8 cellular contexts compared by ENCODE assay signal in genomic region chr20:63709149-63709527, GRCh38. TPM values are rescaled to one million over a fixed set of nuclear protein-coding genes. Genes with fewer than 3 reads are reported as not detected.
DNase-seq lines count a peak whose midpoint lies in the region; ATAC-seq lines count a peak whose summit lies in the region.

No MANE protein-coding gene starts in this region.

- intact Hi-C loops in activated CD4-positive, alpha-beta memory T cell treated with anti-CD3 and anti-CD28 coated beads for 36 hours (cut with micrococcal nuclease): no loop called here

- CTCF ChIA-PET in activated CD4-positive, alpha-beta memory T cell treated with anti-CD3 and anti-CD28 coated beads for 36 hours (lab: Charles Lee): interaction anchor here (0.7 to 2.2 kb wide), 3 partner anchors 11 to 77 kb away, joined by 3 to 8 read pairs (median 5); no protein-coding TSS in a partner anchor

- H3K27me3 Mint-ChIP-seq in T-helper 2 cell treated with Interferon-gamma antibody and Interleukin-4, amounts not matched to agents 5 μg/mL and 100 μg/mL, for 36 hours (ENCODE audit: low read depth): no peaks in the 10 kb centered on the region
- no peaks in the 10 kb centered on the region for H3K27me3 Mint-ChIP-seq in activated CD4-positive, alpha-beta memory T cell treated with anti-CD3 and anti-CD28 coated beads for 36 hours
- H3K27me3 Mint-ChIP-seq in stimulated activated memory B cell treated with anti-CD40 and anti-IgM and Interleukin-4, amounts not matched to agents 10 μg/mL and 1 μg/mL and 100 μg/mL, for 72 hours: no peaks in the 10 kb centered on the region

- no peak for DNase-seq in T-helper 2 cell treated with Interferon-gamma antibody and Interleukin-4, amounts not matched to agents 5 μg/mL and 100 μg/mL, for 36 hours (ENCODE audit: low spot score)
- DNase-seq in T-helper 2 cell: no peak
- no peak for DNase-seq in activated CD4-positive, alpha-beta memory T cell treated with anti-CD3 and anti-CD28 coated beads for 36 hours
- no peak for DNase-seq in NCI-H524 (lab: John Stamatoyannopoulos, UW)
- no peak for DNase-seq in globus pallidus (ENCODE audit: low spot score)

- peaks cover 37% of the 10 kb centered on the region for H3K4me1 Mint-ChIP-seq in T-helper 2 cell treated with Interferon-gamma antibody and Interleukin-4, amounts not matched to agents 5 μg/mL and 100 μg/mL, for 36 hours (ENCODE audit: low read depth)
- H3K4me1 Mint-ChIP-seq in activated CD4-positive, alpha-beta memory T cell treated with anti-CD3 and anti-CD28 coated beads for 36 hours (ENCODE audit: low read depth): peaks cover 46% of the 10 kb centered on the region
- H3K4me1 Mint-ChIP-seq in stimulated activated memory B cell treated with anti-CD40 and anti-IgM and Interleukin-4, amounts not matched to agents 10 μg/mL and 1 μg/mL and 100 μg/mL, for 72 hours: peaks cover 58% of the 10 kb centered on the region

- H3K27ac Mint-ChIP-seq in T-helper 2 cell treated with Interferon-gamma antibody and Interleukin-4, amounts not matched to agents 5 μg/mL and 100 μg/mL, for 36 hours: no peak overlapping the region
- peak overlapping the region; percentile 65 for H3K27ac Mint-ChIP-seq in activated CD4-positive, alpha-beta memory T cell treated with anti-CD3 and anti-CD28 coated beads for 36 hours
- H3K27ac Mint-ChIP-seq in stimulated activated memory B cell treated with anti-CD40 and anti-IgM and Interleukin-4, amounts not matched to agents 10 μg/mL and 1 μg/mL and 100 μg/mL, for 72 hours: peak overlapping the region; percentile 83

- peak overlapping the region; percentile 88 for H3K4me3 Mint-ChIP-seq in T-helper 2 cell treated with Interferon-gamma antibody and Interleukin-4, amounts not matched to agents 5 μg/mL and 100 μg/mL, for 36 hours
- peak overlapping the region; percentile 73 for H3K4me3 Mint-ChIP-seq in activated CD4-positive, alpha-beta memory T cell treated with anti-CD3 and anti-CD28 coated beads for 36 hours
- peak overlapping the region; percentile 90 for H3K4me3 Mint-ChIP-seq in stimulated activated memory B cell treated with anti-CD40 and anti-IgM and Interleukin-4, amounts not matched to agents 10 μg/mL and 1 μg/mL and 100 μg/mL, for 72 hours

- H3K4me3 ChIP-seq in iPS-11a (ENCODE audit: low read depth, low read length): peak overlapping the region; percentile 91

- ATAC-seq in stimulated activated memory B cell treated with anti-CD40 and anti-IgM and Interleukin-4, amounts not matched to agents 10 μg/mL and 1 μg/mL and 100 μg/mL, for 72 hours: no peak
- ATAC-seq in HG02840 (IDR thresholded peaks at IDR 0.05; ENCODE audit: low FRiP score, unreplicated experiment): no peak

- peaks cover 68% of the 10 kb centered on the region for H3K36me3 Mint-ChIP-seq in T-helper 2 cell treated with Interferon-gamma antibody and Interleukin-4, amounts not matched to agents 5 μg/mL and 100 μg/mL, for 36 hours (ENCODE audit: low read depth)
- peaks cover 53% of the 10 kb centered on the region for H3K36me3 Mint-ChIP-seq in activated CD4-positive, alpha-beta memory T cell treated with anti-CD3 and anti-CD28 coated beads for 36 hours
- peaks cover 54% of the 10 kb centered on the region for H3K36me3 Mint-ChIP-seq in stimulated activated memory B cell treated with anti-CD40 and anti-IgM and Interleukin-4, amounts not matched to agents 10 μg/mL and 1 μg/mL and 100 μg/mL, for 72 hours

- POLR2A ChIA-PET in activated CD4-positive, alpha-beta memory T cell treated with anti-CD3 and anti-CD28 coated beads for 36 hours (lab: Charles Lee): interaction anchor here (2.0 to 3.5 kb wide), 3 partner anchors 10 to 28 kb away, joined by 9 to 30 read pairs (median 15); partner anchors contain the start of genes LIME1 and SLC2A4RG

- peaks cover 5% of the 10 kb centered on the region for H3K9me3 Mint-ChIP-seq in T-helper 2 cell treated with Interferon-gamma antibody and Interleukin-4, amounts not matched to agents 5 μg/mL and 100 μg/mL, for 36 hours
- peaks cover 3% of the 10 kb centered on the region for H3K9me3 Mint-ChIP-seq in activated CD4-positive, alpha-beta memory T cell treated with anti-CD3 and anti-CD28 coated beads for 36 hours
- no peaks in the 10 kb centered on the region for H3K9me3 Mint-ChIP-seq in stimulated activated memory B cell treated with anti-CD40 and anti-IgM and Interleukin-4, amounts not matched to agents 10 μg/mL and 1 μg/mL and 100 μg/mL, for 72 hours

RNA-seq across cellular contexts. Expression of gene ZGPAT, which starts 1.3 kb away (rescaled TPM):
- total RNA-seq in activated CD4-positive, alpha-beta memory T cell treated with anti-CD3 and anti-CD28 coated beads for 36 hours: 10 to 100 TPM; 28.7 to 29.9 TPM

RNA-seq across cellular contexts. Expression of gene ARFRP1, which starts 1.4 kb away (rescaled TPM):
- total RNA-seq in activated CD4-positive, alpha-beta memory T cell treated with anti-CD3 and anti-CD28 coated beads for 36 hours: 10 to 100 TPM; 54.6 to 58.4 TPM

RNA-seq across cellular contexts. Expression of gene TNFRSF6B, which starts 12.7 kb away (rescaled TPM):
- total RNA-seq in activated CD4-positive, alpha-beta memory T cell treated with anti-CD3 and anti-CD28 coated beads for 36 hours: not detected

RNA-seq across cellular contexts. Expression of gene LIME1, which starts 27.3 kb away (rescaled TPM):
- total RNA-seq in activated CD4-positive, alpha-beta memory T cell treated with anti-CD3 and anti-CD28 coated beads for 36 hours: 10 to 100 TPM; 14.7 to 17.6 TPM

RNA-seq across cellular contexts. Expression of gene SLC2A4RG, which starts 30.4 kb away (rescaled TPM):
- total RNA-seq in activated CD4-positive, alpha-beta memory T cell treated with anti-CD3 and anti-CD28 coated beads for 36 hours: 10 to 100 TPM; 58.9 to 59.0 TPM
